Comparison of ENCODE assay signal across 24 cellular contexts in the genomic region with DNA sequence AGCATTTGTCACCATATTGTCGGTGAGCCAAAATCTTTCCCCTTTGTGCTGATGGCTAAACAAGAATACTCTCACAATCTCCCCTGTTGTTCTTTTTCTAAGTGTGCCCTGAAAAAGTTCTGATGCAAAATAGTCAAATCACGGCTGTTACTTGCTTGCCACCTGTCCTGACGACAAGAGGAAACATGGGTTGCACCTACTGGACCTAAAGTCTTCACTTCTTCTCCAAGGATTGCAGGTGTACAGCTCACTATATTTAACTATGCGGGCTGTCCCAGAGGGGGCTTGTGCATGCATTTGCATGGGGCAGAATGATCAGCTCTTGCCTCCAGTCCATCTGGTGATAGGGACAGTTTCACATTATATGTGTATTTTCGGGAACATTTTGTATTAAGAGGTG. TPM values are rescaled to one million over a fixed set of nuclear protein-coding genes. Genes with fewer than 3 reads are reported as not detected.
A peak's percentile ranks its signal among the peaks of the same experiment; 100 is the strongest.
DNase-seq lines count a peak whose midpoint lies in the region; ATAC-seq, FAIRE-seq and TF ChIP-seq lines count a peak whose summit lies in the region.
"Had no signal": no experiment of that assay in that cellular context is flagged by ENCODE, and none has a peak within 500 bp of the region (broad histone marks: within the 10 kb centered on the region; RNA-seq: fewer than 3 reads in every experiment).

No MANE protein-coding gene starts in this region.

- H3K4me3 ChIP-seq in DOHH2 (ENCODE audit: low read length) (peak overlapping the region; percentile 62), OCI-LY1 (ENCODE audit: low read depth, low read length, poor library complexity, severe bottlenecking) (peak overlapping the region; percentile 38)
- H3K4me3 ChIP-seq: A549, GM23248 had no signal

- ATAC-seq in left cardiac atrium, result no peak
- ATAC-seq in GM18502 (IDR thresholded peaks at IDR 0.05; ENCODE audit: poor library complexity, unreplicated experiment), result no peak
- ATAC-seq: A549 had no signal

- H3K27me3 ChIP-seq in DOHH2 (ENCODE audit: control insufficient read depth, low read length) (no peaks in the 10 kb centered on the region), OCI-LY1 (ENCODE audit: insufficient read depth, low read length) (no peaks in the 10 kb centered on the region)
- H3K27me3 ChIP-seq: BE2C had no signal

- peak overlapping the region; percentile 79 for H3K4me2 ChIP-seq in DOHH2 (ENCODE audit: low read length)
- peak overlapping the region; percentile 61 for H3K4me2 ChIP-seq in OCI-LY1 (ENCODE audit: low read length)
- H3K4me2 ChIP-seq: A549 had no signal

- no peak overlapping the region for H2AFZ ChIP-seq in OCI-LY1 (ENCODE audit: low read length)
- H2AFZ ChIP-seq: GM23248 had no signal

- H3K9ac ChIP-seq in OCI-LY1 (ENCODE audit: low read length), result peak overlapping the region; percentile 56; the same call in 1 of the 2 replicates
- H3K9ac ChIP-seq: GM23248 had no signal

- H3K4me1 ChIP-seq in DOHH2 (ENCODE audit: control insufficient read depth, low read length) (peaks cover 92% of the 10 kb centered on the region), OCI-LY1 (ENCODE audit: insufficient read depth, low read length, severe bottlenecking) (peaks cover 75% of the 10 kb centered on the region)
- H3K4me1 ChIP-seq: A549, BE2C had no signal

- TF ChIP-seq CTCF in DOHH2 (IDR thresholded peaks at IDR 0.05; ENCODE audit: low read depth, low read length, poor library complexity, severe bottlenecking) (no peak), OCI-LY1 (IDR thresholded peaks at IDR 0.05; ENCODE audit: low read length) (no peak)

- H3K27ac ChIP-seq in DOHH2 (ENCODE audit: low read depth, low read length), result peak overlapping the region; percentile 97
- peak overlapping the region; percentile 92 for H3K27ac ChIP-seq in OCI-LY1 (ENCODE audit: low read depth, low read length, poor library complexity, severe bottlenecking)
- H3K27ac ChIP-seq: A549, GM23248 had no signal

- no peak for FAIRE-seq in frontal cortex (lab: Jason Lieb, UNC)
- FAIRE-seq: A549, GM12891, H1 had no signal

- H3F3A ChIP-seq in DOHH2 (ENCODE audit: control insufficient read depth, insufficient read depth) (peaks cover 25% of the 10 kb centered on the region), OCI-LY1 (ENCODE audit: insufficient read depth, low read length) (no peaks in the 10 kb centered on the region)

- peak; percentile 28; the same call in 1 of the 2 replicates for TF ChIP-seq POLR2A in Raji (IDR thresholded peaks at IDR 0.05; ENCODE audit: insufficient read depth, low read depth, low read length)

- H3K9me2 ChIP-seq in DOHH2 (replicated peaks; ENCODE audit: control insufficient read depth, low read length) (no peaks in the 10 kb centered on the region), OCI-LY1 (ENCODE audit: low read depth, low read length) (no peaks in the 10 kb centered on the region)

- H4K20me1 ChIP-seq in DOHH2 (ENCODE audit: control insufficient read depth, insufficient read depth, low read depth, low read length) (no peaks in the 10 kb centered on the region), OCI-LY1 (ENCODE audit: insufficient read depth, low read length) (no peaks in the 10 kb centered on the region)

- no peak for DNase-seq in frontal cortex (ENCODE audit: low spot score in 2 of 2)
- no peak for DNase-seq in DMS153 treated with DMSO at 0.1 percent for 48 hours (lab: John Stamatoyannopoulos, UW; ENCODE audit: unreplicated experiment)
- no peak for DNase-seq in left cardiac atrium
- DNase-seq: 8988T; ACHN; AML-193; BE2C; C1 segment of cervical spinal cord; Calu3; CD4-positive, alpha-beta memory T cell; COR-L47; DND-41; EL; GF-D8; GM23248; H7; HCEC 1CT had no signal

- H3K9me3 ChIP-seq in DOHH2 (ENCODE audit: control insufficient read depth, insufficient read depth, low read length) (no peaks in the 10 kb centered on the region), OCI-LY1 (ENCODE audit: low read length) (no peaks in the 10 kb centered on the region)
- H3K9me3 ChIP-seq: A549, BE2C had no signal

- peaks cover 97% of the 10 kb centered on the region for H3K79me2 ChIP-seq in DOHH2 (ENCODE audit: control insufficient read depth, low read length)
- H3K79me2 ChIP-seq in OCI-LY1 (ENCODE audit: insufficient read depth, low read length), result peaks cover 37% of the 10 kb centered on the region

- H3K36me3 ChIP-seq in DOHH2 (ENCODE audit: control insufficient read depth, low read length) (peaks cover 44% of the 10 kb centered on the region), OCI-LY1 (ENCODE audit: insufficient read depth, low read length) (peaks cover 12% of the 10 kb centered on the region; the same call in 1 of the 2 replicates)
- H3K36me3 ChIP-seq: BE2C had no signal

- intact Hi-C loops in left cardiac atrium (cut with DNase I), result no loop called here

RNA-seq across cellular contexts. Expression of a gene that starts 21.6 kb away (rescaled TPM):
- total RNA-seq in frontal cortex (313 TPM), left cardiac atrium (under 1 TPM; 0.80 to 0.81 TPM)

Comparison
In these comparisons a context has a peak if more than half of its experiments do, and no peak if none do; other contexts are left out.
1. RNA of a gene that starts 21.6 kb away (total RNA-seq): 313 TPM in frontal cortex (single experiment); 0.80 to 0.81 TPM in left cardiac atrium; every median in the first group is over 100 times any median in the second.